In the genomic region with DNA sequence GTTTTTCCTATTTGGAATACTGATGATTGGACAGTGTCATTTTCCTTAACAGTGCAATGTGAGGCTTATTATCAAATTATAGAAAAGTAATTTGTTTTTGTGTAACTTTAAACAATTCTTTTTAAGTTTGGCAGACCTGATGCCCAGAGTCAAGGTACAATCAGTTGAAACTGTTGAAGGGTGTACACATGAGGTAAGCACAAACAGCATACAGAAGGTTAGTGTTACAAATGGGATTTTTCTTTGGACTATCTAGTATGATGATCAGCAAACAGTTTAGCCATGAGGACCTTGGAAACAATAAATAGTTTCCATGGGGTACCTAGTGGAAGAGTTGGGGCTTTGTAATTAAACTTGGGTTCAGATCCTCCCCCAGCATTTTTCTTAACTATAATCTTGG, we compare ENCODE assay signal across 20 cellular contexts.
"Had no signal": no experiment of that assay in that cellular context is flagged by ENCODE, and none has a peak within 500 bp of the region (broad histone marks: within the 10 kb centered on the region; RNA-seq: fewer than 3 reads in every experiment).

No MANE protein-coding gene starts in this region.

- H3K4me2 ChIP-seq: PC-9 had no signal

- H3K9me3 ChIP-seq: adrenal gland, body of pancreas had no signal

- DNase-seq: activated CD4-positive, alpha-beta T cell treated with anti-CD3 and anti-CD28 coated beads, Interleukin-2, amount 10 ng/mL, durations not matched to agents 24 days and 14 days; activated CD4-positive, alpha-beta T cell treated with anti-CD3 and anti-CD28 coated beads, Interleukin-2, amount 50 U/mL, for 4 hours; activated CD4-positive, CD25-positive, alpha-beta regulatory T cell; activated CD8-positive, alpha-beta T cell treated with anti-CD3 and anti-CD28 coated beads for 36 hours; activated gamma-delta T cell; activated naive CD4-positive, alpha-beta T cell treated with Interleukin-2 at 50 U/mL for 16 hours; activated T-cell treated with anti-CD3 and anti-CD28 coated beads, Interleukin-2, amount 50 U/mL, for 24 hours; adrenal gland; body of pancreas; cerebellar nuclear complex; NCI-H146; NCI-H187 treated with DMSO at 0.1 percent for 48 hours; NK-92 treated with Interleukin-12 subunit alpha and Interleukin-12 subunit beta, amount 100 ng/mL, for 24 hours; PC-9; SIG-M5; T-helper 1 cell; T-helper 2 cell; T-helper 9 cell; WERI-Rb-1 had no signal

- H3K27ac ChIP-seq: adrenal gland, body of pancreas, PC-9, WERI-Rb-1 had no signal

- ATAC-seq: body of pancreas, Right ventricle myocardium inferior had no signal

- H3K27me3 ChIP-seq: adrenal gland, body of pancreas had no signal

- H2AFZ ChIP-seq: PC-9 had no signal

- H3K36me3 ChIP-seq: adrenal gland had no signal

- H3K4me3 ChIP-seq: adrenal gland, body of pancreas, PC-9 had no signal
